15 cellular contexts compared by ENCODE assay signal in the genomic region with DNA sequence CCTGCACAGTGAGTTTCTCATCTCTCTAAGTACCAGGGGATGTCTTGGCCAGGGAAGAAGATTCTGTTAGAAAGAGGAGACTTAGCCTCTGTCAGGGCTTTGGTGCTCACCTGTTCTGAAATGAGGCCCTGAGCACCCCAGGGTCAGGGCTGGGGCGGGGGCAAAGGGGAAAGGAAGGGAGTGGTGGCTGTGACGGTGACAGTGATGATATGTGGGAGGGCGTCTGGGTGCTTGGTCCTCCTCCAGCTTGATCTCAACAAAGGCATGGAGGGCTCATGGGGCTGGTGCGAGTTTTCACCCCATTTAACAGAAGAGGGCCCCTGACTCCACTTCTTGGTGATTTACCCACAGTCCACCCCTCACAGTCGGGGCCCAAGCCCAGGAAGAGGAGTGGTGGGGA. TPM values are rescaled to one million over a fixed set of nuclear protein-coding genes. Genes with fewer than 3 reads are reported as not detected.
A peak's percentile ranks its signal among the peaks of the same experiment; 100 is the strongest.
DNase-seq lines count a peak whose midpoint lies in the region; ATAC-seq, FAIRE-seq and TF ChIP-seq lines count a peak whose summit lies in the region.
"Had no signal": no experiment of that assay in that cellular context is flagged by ENCODE, and none has a peak within 500 bp of the region (broad histone marks: within the 10 kb centered on the region; RNA-seq: fewer than 3 reads in every experiment).

No MANE protein-coding gene starts in this region.

- H3K4me3 ChIP-seq in A549 (no peak overlapping the region; the same call in 2 of the 3 replicates), Caco-2 (ENCODE audit: low read depth, low read length) (no peak overlapping the region)
- H3K4me3 ChIP-seq in CD8-positive, alpha-beta memory T cell (ENCODE audit: low read length), result peak overlapping the region; percentile 69
- H3K4me3 ChIP-seq: hepatocyte, right lobe of liver had no signal

- H3K9me3 ChIP-seq in A549 (no peaks in the 10 kb centered on the region; the same call in 2 of the 3 replicates), Caco-2 (no peaks in the 10 kb centered on the region)
- H3K9me3 ChIP-seq in CD8-positive, alpha-beta memory T cell (ENCODE audit: low read length), result no peaks in the 10 kb centered on the region
- H3K9me3 ChIP-seq: right lobe of liver had no signal

- POLR2A ChIA-PET in A549 (lab: Yijun Ruan, JAX), result interaction anchor here (1.7 kb wide), 1 partner anchor 27 kb away, joined by 4 read pairs; no protein-coding TSS in a partner anchor
- POLR2A ChIA-PET in CD8-positive, alpha-beta memory T cell (lab: Charles Lee), result interaction anchor here (0.8 to 1.5 kb wide), 3 partner anchors 10 to 32 kb away, joined by 4 read pairs; a partner anchor contains a TSS
- POLR2A ChIA-PET in activated CD4-positive, alpha-beta memory T cell treated with anti-CD3 and anti-CD28 coated beads, Interleukin-2, amount 10 ng/mL, durations not matched to agents 7 days and 5 days (lab: Charles Lee), result interaction anchor here (1.1 to 1.7 kb wide), 2 partner anchors 27 to 33 kb away, joined by 4 read pairs; no protein-coding TSS in a partner anchor
- POLR2A ChIA-PET in Caco-2 (lab: Charles Lee), result no interaction called here

- H3K9me3 Mint-ChIP-seq in CD8-positive, alpha-beta memory T cell, result no peaks in the 10 kb centered on the region
- no peaks in the 10 kb centered on the region for H3K9me3 Mint-ChIP-seq in activated CD4-positive, alpha-beta memory T cell treated with anti-CD3 and anti-CD28 coated beads, Interleukin-2, amount 10 ng/mL, durations not matched to agents 7 days and 5 days
- H3K9me3 Mint-ChIP-seq in mesothelial cell of epicardium (no peaks in the 10 kb centered on the region), Caco-2 (ENCODE audit: unreplicated experiment) (no peaks in the 10 kb centered on the region)

- H3K4me1 ChIP-seq in A549 (peaks cover 12% of the 10 kb centered on the region), Caco-2 (peaks cover 4% of the 10 kb centered on the region; the same call in 1 of the 2 replicates)
- H3K4me1 ChIP-seq in CD8-positive, alpha-beta memory T cell (ENCODE audit: insufficient read depth, low read length), result peaks cover 37% of the 10 kb centered on the region
- H3K4me1 ChIP-seq: right lobe of liver had no signal

- BruUV-seq in Caco-2 (replicated peaks; lab: Mats Ljungman, UMichigan), result no TSS peak

- no peaks in the 10 kb centered on the region for H3K27me3 ChIP-seq in CD8-positive, alpha-beta memory T cell (ENCODE audit: insufficient read depth, low read length, poor library complexity, severe bottlenecking)
- no peaks in the 10 kb centered on the region for H3K27me3 ChIP-seq in Caco-2 (replicated peaks; ENCODE audit: control insufficient read depth, insufficient read depth, low read length)
- H3K27me3 ChIP-seq: hepatocyte, right lobe of liver had no signal

- ATAC-seq in A549 (no peak), GM18511 (IDR thresholded peaks at IDR 0.05; ENCODE audit: unreplicated experiment) (no peak), GM19397 (IDR thresholded peaks at IDR 0.05; ENCODE audit: unreplicated experiment) (no peak)

- intact Hi-C loops in Caco-2 (cut with micrococcal nuclease; ENCODE audit: unreplicated experiment), result no loop called here

- H3K27ac ChIP-seq in A549, result peak overlapping the region; percentile 64 to 80; a peak in 4 of 6 replicates
- H3K27ac ChIP-seq in CD8-positive, alpha-beta memory T cell (ENCODE audit: low read depth, low read length), result peak overlapping the region; percentile 72
- H3K27ac ChIP-seq: right lobe of liver, suprapubic skin had no signal

- TF ChIP-seq CTCF in A549 (IDR thresholded peaks at IDR 0.05) (no peak), mesothelial cell of epicardium (IDR thresholded peaks at IDR 0.05; ENCODE audit: unreplicated experiment) (no peak), Caco-2 (IDR thresholded peaks at IDR 0.05; ENCODE audit: insufficient read depth in 1 of 2, low read depth in 1 of 2, low read length in 1 of 2, severe bottlenecking in 1 of 2, unreplicated experiment in 1 of 2) (no peak)

- H3K36me3 Mint-ChIP-seq in CD8-positive, alpha-beta memory T cell, result peaks cover 0 to 2% (median 0%) of the 10 kb centered on the region in 3 donors
- no peaks in the 10 kb centered on the region for H3K36me3 Mint-ChIP-seq in activated CD4-positive, alpha-beta memory T cell treated with anti-CD3 and anti-CD28 coated beads, Interleukin-2, amount 10 ng/mL, durations not matched to agents 7 days and 5 days (ENCODE audit: low read depth)
- H3K36me3 Mint-ChIP-seq in mesothelial cell of epicardium, result no peaks in the 10 kb centered on the region
- no peaks in the 10 kb centered on the region for H3K36me3 Mint-ChIP-seq in Caco-2 (ENCODE audit: insufficient read depth, unreplicated experiment)

- no peak for TF ChIP-seq RAD21 in A549 (conservative IDR thresholded peaks at IDR 0.05 in 1 of 2, IDR thresholded peaks at IDR 0.05 in 1 of 2)

- peaks cover 0 to 2% of the 10 kb centered on the region in 2 donors for H3K27me3 Mint-ChIP-seq in CD8-positive, alpha-beta memory T cell
- H3K27me3 Mint-ChIP-seq in activated CD4-positive, alpha-beta memory T cell treated with anti-CD3 and anti-CD28 coated beads, Interleukin-2, amount 10 ng/mL, durations not matched to agents 7 days and 5 days, result peaks cover 40% of the 10 kb centered on the region
- H3K27me3 Mint-ChIP-seq in mesothelial cell of epicardium (ENCODE audit: low read depth), result peaks cover 25% of the 10 kb centered on the region
- no peaks in the 10 kb centered on the region for H3K27me3 Mint-ChIP-seq in Caco-2 (ENCODE audit: insufficient read depth, unreplicated experiment)

- peak overlapping the region; percentile 66 to 95 (median 94) for H3K27ac Mint-ChIP-seq in CD8-positive, alpha-beta memory T cell
- H3K27ac Mint-ChIP-seq in activated CD4-positive, alpha-beta memory T cell treated with anti-CD3 and anti-CD28 coated beads, Interleukin-2, amount 10 ng/mL, durations not matched to agents 7 days and 5 days, result no peak overlapping the region
- H3K27ac Mint-ChIP-seq in mesothelial cell of epicardium (peak overlapping the region; percentile 80), Caco-2 (ENCODE audit: unreplicated experiment) (no peak overlapping the region)
- H3K27ac Mint-ChIP-seq: HFFc6 had no signal

- H3K36me3 ChIP-seq in CD8-positive, alpha-beta memory T cell (ENCODE audit: insufficient read depth, low read length), result no peaks in the 10 kb centered on the region
- H3K36me3 ChIP-seq in Caco-2 (ENCODE audit: control insufficient read depth, insufficient read depth, low read length), result no peaks in the 10 kb centered on the region
- H3K36me3 ChIP-seq: right lobe of liver, suprapubic skin had no signal

- H3K4me2 ChIP-seq in A549, result peak overlapping the region; percentile 85

- TF ChIP-seq POLR2A in A549 (IDR thresholded peaks at IDR 0.05; ENCODE audit: low read length), result no peak

- peaks cover 25 to 55% (median 32%) of the 10 kb centered on the region in 3 donors for H3K4me1 Mint-ChIP-seq in CD8-positive, alpha-beta memory T cell
- H3K4me1 Mint-ChIP-seq in activated CD4-positive, alpha-beta memory T cell treated with anti-CD3 and anti-CD28 coated beads, Interleukin-2, amount 10 ng/mL, durations not matched to agents 7 days and 5 days, result peaks cover 26% of the 10 kb centered on the region
- H3K4me1 Mint-ChIP-seq in mesothelial cell of epicardium (peaks cover 18% of the 10 kb centered on the region), Caco-2 (ENCODE audit: low read depth, unreplicated experiment) (no peaks in the 10 kb centered on the region)

- CTCF ChIA-PET in A549 (lab: Yijun Ruan, JAX), result interaction anchor here (0.7 to 7.4 kb wide), 5 partner anchors 11 to 197 kb away, joined by 3 to 37 read pairs (median 7); a partner anchor contains a TSS
- CTCF ChIA-PET in CD8-positive, alpha-beta memory T cell (lab: Charles Lee), result interaction anchor here (0.9 kb wide), 1 partner anchor 11 kb away, joined by 4 read pairs; no protein-coding TSS in a partner anchor
- CTCF ChIA-PET in activated CD4-positive, alpha-beta memory T cell treated with anti-CD3 and anti-CD28 coated beads, Interleukin-2, amount 10 ng/mL, durations not matched to agents 7 days and 5 days (lab: Charles Lee), result interaction anchor here (1.3 kb wide), 1 partner anchor 32 kb away, joined by 3 read pairs; no protein-coding TSS in a partner anchor
- CTCF ChIA-PET in Caco-2 (lab: Charles Lee), result no interaction called here

- TF ChIP-seq EP300 in A549 (IDR thresholded peaks at IDR 0.05), result no peak

- DNase-seq in A549 (ENCODE audit: low read depth in 1 of 2, low spot score in 1 of 2) (no peak), mesothelial cell of epicardium (ENCODE audit: low spot score in 2 of 2, unreplicated experiment in 2 of 2) (no peak), dedifferentiated amniotic fluid mesenchymal stem cell (ENCODE audit: extremely low spot score) (no peak), Caco-2 (no peak)
- DNase-seq in CD8-positive, alpha-beta memory T cell, result peak in 1 of 5 donors; percentile 52
- no peak for DNase-seq in activated CD4-positive, alpha-beta memory T cell treated with anti-CD3 and anti-CD28 coated beads, Interleukin-2, amount 10 ng/mL, durations not matched to agents 7 days and 5 days
- DNase-seq: HFFc6, NCI-H1436, NCI-H2171 treated with DMSO at 0.1 percent for 48 hours, right lobe of liver had no signal

- 49% methylated on average over 5 of the region's 5 CpGs for WGBS in A549 (ENCODE audit: missing lambda C conversion rate)

- peak overlapping the region; percentile 77 to 89 (median 81) for H3K4me3 Mint-ChIP-seq in CD8-positive, alpha-beta memory T cell
- peak overlapping the region; percentile 46 for H3K4me3 Mint-ChIP-seq in activated CD4-positive, alpha-beta memory T cell treated with anti-CD3 and anti-CD28 coated beads, Interleukin-2, amount 10 ng/mL, durations not matched to agents 7 days and 5 days
- H3K4me3 Mint-ChIP-seq in mesothelial cell of epicardium (peak overlapping the region; percentile 41), Caco-2 (ENCODE audit: unreplicated experiment) (no peak overlapping the region)
- H3K4me3 Mint-ChIP-seq: HFFc6 had no signal

- no peak for FAIRE-seq in A549 (lab: Jason Lieb, UNC)
- FAIRE-seq: endometrium had no signal

RNA-seq across cellular contexts. Expression of a gene that starts 15.1 kb away (rescaled TPM):
- polyA plus RNA-seq in A549 (2011; rRNA removed), result 0.06 and 0.07 TPM in 2 replicates
- polyA plus RNA-seq in A549 (2012; cell fraction: cytosol; rRNA removed), result 0.15 and 0.26 TPM in 2 replicates
- polyA plus RNA-seq in A549 (2012; cell fraction: nucleus; rRNA removed), result 0.31 and 0.41 TPM in 2 replicates
- 0.12 to 0.22 TPM (median 0.14 TPM) in 3 replicates for polyA plus RNA-seq in A549 (2017; fragmentation: RNase III; extraction: RNeasy Plus Mini Kit Qiagen cat#74134 plus additional on column Dnase treatment)
- not detected in 2 replicates for polyA minus RNA-seq in A549 (2011; rRNA and poly(A)+ RNA removed)
- total RNA-seq in CD8-positive, alpha-beta memory T cell, result under 1 TPM; 0.39 to 0.62 TPM
- 0.39 TPM for polyA plus RNA-seq in CD8-positive, alpha-beta memory T cell
- total RNA-seq in activated CD4-positive, alpha-beta memory T cell treated with anti-CD3 and anti-CD28 coated beads, Interleukin-2, amount 10 ng/mL, durations not matched to agents 7 days and 5 days, result under 1 TPM; 0.10 to 0.13 TPM
- 4.7 to 6.0 TPM (median 5.1 TPM) in 3 replicates for total RNA-seq in mesothelial cell of epicardium
- 0.86 and 1.2 TPM in 2 replicates for total RNA-seq in Caco-2 (2022)

RNA-seq across cellular contexts. Expression of a gene that starts 25.9 kb away (rescaled TPM):
- polyA plus RNA-seq in A549 (2011; rRNA removed) (10.9 and 16.0 TPM in 2 replicates), A549 (2017; fragmentation: RNase III; extraction: RNeasy Plus Mini Kit Qiagen cat#74134 plus additional on column Dnase treatment) (8.5 to 10.6 TPM (median 8.8 TPM) in 3 replicates)
- polyA plus RNA-seq in A549 (2012; cell fraction: cytosol; rRNA removed), result 4.1 and 7.4 TPM in 2 replicates
- polyA plus RNA-seq in A549 (2012; cell fraction: nucleus; rRNA removed), result 25.0 and 30.2 TPM in 2 replicates
- polyA minus RNA-seq in A549 (2011; rRNA and poly(A)+ RNA removed), result 33.5 and 56.4 TPM in 2 replicates
- total RNA-seq in CD8-positive, alpha-beta memory T cell, result 10 to 100 TPM; 11.7 to 14.0 TPM
- polyA plus RNA-seq in CD8-positive, alpha-beta memory T cell, result 15.8 TPM
- 10 to 100 TPM; 21.3 to 22.6 TPM for total RNA-seq in activated CD4-positive, alpha-beta memory T cell treated with anti-CD3 and anti-CD28 coated beads, Interleukin-2, amount 10 ng/mL, durations not matched to agents 7 days and 5 days
- total RNA-seq in mesothelial cell of epicardium (33.1 to 38.1 TPM (median 37.4 TPM) in 3 replicates), Caco-2 (2022) (8.8 and 12.3 TPM in 2 replicates)

Comparison
In these comparisons a context has a peak if more than half of its experiments do, and no peak if none do; other contexts are left out.
1. H3K27ac Mint-ChIP-seq: peak in CD8-positive, alpha-beta memory T cell (8 of 8) and mesothelial cell of epicardium (single experiment); none in activated CD4-positive, alpha-beta memory T cell treated with anti-CD3 and anti-CD28 coated beads, Interleukin-2, amount 10 ng/mL, durations not matched to agents 7 days and 5 days (single experiment) and Caco-2 (single experiment).